In the genomic region with DNA sequence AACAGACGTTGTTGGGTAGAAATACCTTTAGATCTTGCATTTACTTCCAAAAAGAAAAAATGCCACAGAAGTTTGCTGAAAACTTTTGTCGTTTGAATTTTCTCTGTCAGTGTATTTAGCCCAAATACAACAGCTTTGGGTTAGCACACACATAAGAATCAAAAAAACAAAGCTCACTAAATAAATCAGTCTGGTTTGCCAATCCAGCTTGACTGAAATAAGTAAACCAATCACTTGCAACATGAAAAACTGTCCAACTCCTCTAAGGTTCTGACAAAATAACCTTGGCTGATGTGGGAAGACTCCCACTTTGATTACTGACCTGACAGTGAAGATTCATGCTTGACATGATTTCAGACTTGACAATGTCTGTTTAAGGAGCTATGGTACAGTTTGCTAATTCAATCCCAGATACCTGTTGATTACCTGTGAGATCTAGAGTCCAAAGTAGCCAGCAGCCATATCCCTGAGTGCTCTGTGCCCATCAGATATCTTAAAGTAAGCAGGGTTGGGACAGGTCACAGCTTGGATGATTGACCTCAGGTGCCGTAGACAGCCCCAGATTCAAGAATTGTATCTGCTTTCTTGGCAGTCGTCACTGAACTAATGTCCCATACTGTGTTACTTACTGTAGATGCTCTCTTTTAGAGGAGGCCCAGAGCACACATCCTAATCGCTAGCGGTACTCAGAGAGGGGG, we compare ENCODE assay signal across 27 cellular contexts.
"Had no signal": no experiment of that assay in that cellular context is flagged by ENCODE, and none has a peak within 500 bp of the region (broad histone marks: within the 10 kb centered on the region; RNA-seq: fewer than 3 reads in every experiment).

No MANE protein-coding gene starts in this region.

- H3K27me3 ChIP-seq: adrenal gland, brain microvascular endothelial cell, cardiac muscle cell, MG63 had no signal

- ATAC-seq: activated naive CD4-positive, alpha-beta T cell treated with anti-CD3 and anti-CD28 coated beads, Interleukin-2, amount 50 U/mL, for 72 hours; activated T-cell treated with anti-CD3 and anti-CD28 coated beads, Interleukin-2, amount 50 U/mL, for 4 hours; Right ventricle myocardium inferior had no signal

- H3K36me3 ChIP-seq: adrenal gland, brain microvascular endothelial cell, cardiac muscle cell, MG63 had no signal

- H3K27ac ChIP-seq: adrenal gland, brain microvascular endothelial cell, cardiac muscle cell, RWPE1 had no signal

- H3K9me3 ChIP-seq: adrenal gland, MG63 had no signal

- FAIRE-seq: RCC 7860 had no signal

- H3K4me3 ChIP-seq: adrenal gland, cardiac muscle cell, MG63 had no signal

- DNase-seq: activated CD4-positive, alpha-beta memory T cell treated with anti-CD3 and anti-CD28 coated beads for 36 hours; activated CD4-positive, alpha-beta T cell treated with anti-CD3 and anti-CD28 coated beads, Interleukin-2, amount 50 U/mL, for 1 hour; activated CD8-positive, alpha-beta memory T cell treated with anti-CD3 and anti-CD28 coated beads, Interleukin-2, amount 50 U/mL, for 4 hours; activated gamma-delta T cell treated with Interleukin-2 at 50 U/mL for 16 hours; activated naive CD4-positive, alpha-beta T cell treated with anti-CD3 and anti-CD28 coated beads for 36 hours; activated T-cell treated with anti-CD3 and anti-CD28 coated beads for 4 hours; activated T-cell treated with anti-CD3 and anti-CD28 coated beads, Interleukin-2, amount 50 U/mL, for 4 hours; adrenal gland; brain microvascular endothelial cell; Karpas-422; MG63; NCI-H1048; NCI-H1105 treated with DMSO at 0.1 percent for 48 hours; NCI-H1436; NCI-H1694; NCI-H1930; NCI-H2081 treated with DMSO at 0.1 percent for 48 hours; NCI-H345; NCI-H524 treated with DMSO at 0.1 percent for 48 hours; SIG-M5; SW 1271; T1000 had no signal
